In the genomic region with DNA sequence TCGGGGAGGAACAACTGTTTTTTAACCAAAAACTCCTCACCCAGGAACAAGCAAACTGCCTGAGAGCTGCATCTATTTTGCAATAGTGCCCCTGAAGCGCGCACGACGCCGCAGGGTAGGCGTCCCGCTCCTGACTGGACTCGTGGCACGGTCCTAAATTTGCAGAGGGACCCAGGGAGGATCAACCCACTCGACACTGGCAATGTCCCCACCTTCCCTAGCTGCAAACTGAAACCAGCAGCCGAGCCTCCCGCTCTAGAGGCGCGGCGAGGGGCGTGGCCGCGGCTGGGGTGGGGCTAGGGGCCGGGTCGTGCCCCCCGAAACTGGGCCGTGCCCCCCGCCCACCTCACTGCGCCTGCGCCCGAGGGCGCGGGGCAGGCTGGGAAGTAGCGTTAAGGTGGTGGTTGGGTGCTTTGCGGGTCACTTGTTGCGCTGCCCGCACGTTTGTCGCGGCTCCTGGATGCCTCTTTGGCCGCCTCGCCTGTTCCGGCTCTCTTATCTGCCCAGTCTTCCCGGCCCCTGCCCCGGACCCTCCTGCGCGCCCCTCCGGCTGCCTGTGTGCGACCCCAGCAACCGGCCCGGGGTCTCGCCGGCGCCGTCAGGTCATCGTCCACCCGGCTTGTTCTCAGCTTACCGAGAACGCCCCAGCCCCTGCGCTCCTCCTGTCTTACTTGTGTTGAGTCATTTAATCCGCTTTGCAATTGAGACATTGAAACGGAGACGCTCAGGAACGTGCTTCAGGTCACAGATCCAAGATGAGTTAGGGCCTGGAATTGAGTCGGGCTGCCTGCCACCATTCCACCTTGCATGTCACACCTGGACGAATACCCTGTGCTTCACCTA, we compare ENCODE assay signal across 1 cellular context.
TF ChIP-seq lines count a peak whose summit lies in the region.

No MANE protein-coding gene starts in this region.

TF ChIP-seq in HepG2, 621 proteins besides CTCF, POLR2A, EP300 and RAD21 (continued from another document and continues in another):
- TF ChIP-seq ZNF337 (CRISPR knock-in tag; IDR thresholded peaks at IDR 0.05; ENCODE audit: borderline replicate concordance, low read depth), result no peak
- TF ChIP-seq ZNF121 (CRISPR knock-in tag; IDR thresholded peaks at IDR 0.05), result no peak
- TF ChIP-seq GTF3A (CRISPR knock-in tag; conservative IDR thresholded peaks at IDR 0.05), result no peak
- TF ChIP-seq ZNF678 (CRISPR knock-in tag; IDR thresholded peaks at IDR 0.05), result 0 out of 2 replicates have a peak, but pooled peaks have one; percentile 53
- TF ChIP-seq ZNF430 (CRISPR knock-in tag; IDR thresholded peaks at IDR 0.05), result peak; percentile 89
- TF ChIP-seq, protein P1, sequence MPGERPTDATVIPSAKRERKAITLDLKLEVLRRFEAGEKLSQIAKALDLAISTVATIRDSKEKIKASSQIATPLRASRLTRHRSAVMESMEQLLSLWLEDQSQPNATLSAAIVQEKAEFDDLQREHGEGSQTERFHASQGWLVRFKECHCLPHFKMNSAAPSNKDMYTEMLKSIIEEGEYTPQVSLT (CRISPR knock-in tag; IDR thresholded peaks at IDR 0.05; ENCODE audit: borderline replicate concordance, low read depth), result no peak
- no peak for TF ChIP-seq HNRNPH1 (optimal IDR thresholded peaks at IDR 0.05; ENCODE audit: low read depth, low read length)
- TF ChIP-seq ZNF749 (CRISPR knock-in tag; IDR thresholded peaks at IDR 0.05; ENCODE audit: borderline replicate concordance), result no peak
- peak; percentile 90 for TF ChIP-seq ZNF143 (CRISPR knock-in tag; IDR thresholded peaks at IDR 0.05)
- no peak for TF ChIP-seq EHMT2 (IDR thresholded peaks at IDR 0.05; ENCODE audit: borderline replicate concordance, low read depth, low read length)
- TF ChIP-seq LCORL (IDR thresholded peaks at IDR 0.05), result no peak
- peak; percentile 62 for TF ChIP-seq LCORL (CRISPR knock-in tag; IDR thresholded peaks at IDR 0.05)
- TF ChIP-seq TRIM24 (CRISPR knock-in tag; IDR thresholded peaks at IDR 0.05), result no peak
- no peak for TF ChIP-seq MAFF (IDR thresholded peaks at IDR 0.05; ENCODE audit: low read depth, low read length)
- TF ChIP-seq ZBTB7A (CRISPR knock-in tag; IDR thresholded peaks at IDR 0.05), result peak; percentile 92
- TF ChIP-seq EZH2 (conservative IDR thresholded peaks at IDR 0.05; ENCODE audit: low read depth, low read length), result no peak
- TF ChIP-seq, protein P2, sequence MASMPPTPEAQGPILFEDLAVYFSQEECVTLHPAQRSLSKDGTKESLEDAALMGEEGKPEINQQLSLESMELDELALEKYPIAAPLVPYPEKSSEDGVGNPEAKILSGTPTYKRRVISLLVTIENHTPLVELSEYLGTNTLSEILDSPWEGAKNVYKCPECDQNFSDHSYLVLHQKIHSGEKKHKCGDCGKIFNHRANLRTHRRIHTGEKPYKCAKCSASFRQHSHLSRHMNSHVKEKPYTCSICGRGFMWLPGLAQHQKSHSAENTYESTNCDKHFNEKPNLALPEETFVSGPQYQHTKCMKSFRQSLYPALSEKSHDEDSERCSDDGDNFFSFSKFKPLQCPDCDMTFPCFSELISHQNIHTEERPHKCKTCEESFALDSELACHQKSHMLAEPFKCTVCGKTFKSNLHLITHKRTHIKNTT (CRISPR knock-in tag; IDR thresholded peaks at IDR 0.05), result no peak
- no peak for TF ChIP-seq NPAS2 (CRISPR knock-in tag; IDR thresholded peaks at IDR 0.05; ENCODE audit: borderline replicate concordance)
- TF ChIP-seq, protein P3, sequence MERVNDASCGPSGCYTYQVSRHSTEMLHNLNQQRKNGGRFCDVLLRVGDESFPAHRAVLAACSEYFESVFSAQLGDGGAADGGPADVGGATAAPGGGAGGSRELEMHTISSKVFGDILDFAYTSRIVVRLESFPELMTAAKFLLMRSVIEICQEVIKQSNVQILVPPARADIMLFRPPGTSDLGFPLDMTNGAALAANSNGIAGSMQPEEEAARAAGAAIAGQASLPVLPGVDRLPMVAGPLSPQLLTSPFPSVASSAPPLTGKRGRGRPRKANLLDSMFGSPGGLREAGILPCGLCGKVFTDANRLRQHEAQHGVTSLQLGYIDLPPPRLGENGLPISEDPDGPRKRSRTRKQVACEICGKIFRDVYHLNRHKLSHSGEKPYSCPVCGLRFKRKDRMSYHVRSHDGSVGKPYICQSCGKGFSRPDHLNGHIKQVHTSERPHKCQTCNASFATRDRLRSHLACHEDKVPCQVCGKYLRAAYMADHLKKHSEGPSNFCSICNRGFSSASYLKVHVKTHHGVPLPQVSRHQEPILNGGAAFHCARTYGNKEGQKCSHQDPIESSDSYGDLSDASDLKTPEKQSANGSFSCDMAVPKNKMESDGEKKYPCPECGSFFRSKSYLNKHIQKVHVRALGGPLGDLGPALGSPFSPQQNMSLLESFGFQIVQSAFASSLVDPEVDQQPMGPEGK (CRISPR knock-in tag; IDR thresholded peaks at IDR 0.05), result peak; percentile 97
- TF ChIP-seq DR1 (CRISPR knock-in tag; IDR thresholded peaks at IDR 0.05), result peak; percentile 54; the same call in 1 of the 2 replicates
- no peak for TF ChIP-seq ZNF260 (CRISPR knock-in tag; IDR thresholded peaks at IDR 0.05; ENCODE audit: borderline replicate concordance, low read depth)
- TF ChIP-seq JUN (CRISPR knock-in tag; IDR thresholded peaks at IDR 0.05), result no peak
- TF ChIP-seq ATF7 (IDR thresholded peaks at IDR 0.05), result no peak
- TF ChIP-seq ATF7 (CRISPR knock-in tag; IDR thresholded peaks at IDR 0.05), result no peak
- no peak for TF ChIP-seq MIER3 (CRISPR knock-in tag; IDR thresholded peaks at IDR 0.05; ENCODE audit: borderline replicate concordance)
- TF ChIP-seq, protein P4, sequence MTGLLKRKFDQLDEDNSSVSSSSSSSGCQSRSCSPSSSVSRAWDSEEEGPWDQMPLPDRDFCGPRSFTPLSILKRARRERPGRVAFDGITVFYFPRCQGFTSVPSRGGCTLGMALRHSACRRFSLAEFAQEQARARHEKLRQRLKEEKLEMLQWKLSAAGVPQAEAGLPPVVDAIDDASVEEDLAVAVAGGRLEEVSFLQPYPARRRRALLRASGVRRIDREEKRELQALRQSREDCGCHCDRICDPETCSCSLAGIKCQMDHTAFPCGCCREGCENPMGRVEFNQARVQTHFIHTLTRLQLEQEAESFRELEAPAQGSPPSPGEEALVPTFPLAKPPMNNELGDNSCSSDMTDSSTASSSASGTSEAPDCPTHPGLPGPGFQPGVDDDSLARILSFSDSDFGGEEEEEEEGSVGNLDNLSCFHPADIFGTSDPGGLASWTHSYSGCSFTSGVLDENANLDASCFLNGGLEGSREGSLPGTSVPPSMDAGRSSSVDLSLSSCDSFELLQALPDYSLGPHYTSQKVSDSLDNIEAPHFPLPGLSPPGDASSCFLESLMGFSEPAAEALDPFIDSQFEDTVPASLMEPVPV (CRISPR knock-in tag; IDR thresholded peaks at IDR 0.05), result no peak
- no peak for TF ChIP-seq NCOR1 (IDR thresholded peaks at IDR 0.05; ENCODE audit: borderline replicate concordance, low read length)
- 0 out of 2 replicates have a peak, but pooled peaks have one; percentile 8 for TF ChIP-seq ZNF709 (CRISPR knock-in tag; IDR thresholded peaks at IDR 0.05)
- TF ChIP-seq, protein P5, sequence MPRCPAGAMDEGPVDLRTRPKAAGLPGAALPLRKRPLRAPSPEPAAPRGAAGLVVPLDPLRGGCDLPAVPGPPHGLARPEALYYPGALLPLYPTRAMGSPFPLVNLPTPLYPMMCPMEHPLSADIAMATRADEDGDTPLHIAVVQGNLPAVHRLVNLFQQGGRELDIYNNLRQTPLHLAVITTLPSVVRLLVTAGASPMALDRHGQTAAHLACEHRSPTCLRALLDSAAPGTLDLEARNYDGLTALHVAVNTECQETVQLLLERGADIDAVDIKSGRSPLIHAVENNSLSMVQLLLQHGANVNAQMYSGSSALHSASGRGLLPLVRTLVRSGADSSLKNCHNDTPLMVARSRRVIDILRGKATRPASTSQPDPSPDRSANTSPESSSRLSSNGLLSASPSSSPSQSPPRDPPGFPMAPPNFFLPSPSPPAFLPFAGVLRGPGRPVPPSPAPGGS (CRISPR knock-in tag; IDR thresholded peaks at IDR 0.05), result no peak
- no peak for TF ChIP-seq REPIN1 (CRISPR knock-in tag; IDR thresholded peaks at IDR 0.05; ENCODE audit: borderline replicate concordance, low read depth)
- TF ChIP-seq IRF2 (CRISPR knock-in tag; IDR thresholded peaks at IDR 0.05), result peak; percentile 66; the same call in 1 of the 2 replicates
- TF ChIP-seq, protein P6, sequence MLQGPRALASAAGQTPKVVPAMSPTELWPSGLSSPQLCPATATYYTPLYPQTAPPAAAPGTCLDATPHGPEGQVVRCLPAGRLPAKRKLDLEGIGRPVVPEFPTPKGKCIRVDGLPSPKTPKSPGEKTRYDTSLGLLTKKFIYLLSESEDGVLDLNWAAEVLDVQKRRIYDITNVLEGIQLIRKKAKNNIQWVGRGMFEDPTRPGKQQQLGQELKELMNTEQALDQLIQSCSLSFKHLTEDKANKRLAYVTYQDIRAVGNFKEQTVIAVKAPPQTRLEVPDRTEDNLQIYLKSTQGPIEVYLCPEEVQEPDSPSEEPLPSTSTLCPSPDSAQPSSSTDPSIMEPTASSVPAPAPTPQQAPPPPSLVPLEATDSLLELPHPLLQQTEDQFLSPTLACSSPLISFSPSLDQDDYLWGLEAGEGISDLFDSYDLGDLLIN (CRISPR knock-in tag; IDR thresholded peaks at IDR 0.05; ENCODE audit: borderline replicate concordance), result 0 out of 2 replicates have a peak, but pooled peaks have one; percentile 53
- TF ChIP-seq SOX6 (IDR thresholded peaks at IDR 0.05), result no peak
- TF ChIP-seq SOX6 (CRISPR knock-in tag; IDR thresholded peaks at IDR 0.05), result peak; percentile 48; the same call in 1 of the 2 replicates
- peak; percentile 53; the same call in 1 of the 2 replicates for TF ChIP-seq ZSCAN31 (CRISPR knock-in tag; IDR thresholded peaks at IDR 0.05; ENCODE audit: low read depth)
- TF ChIP-seq, protein P7, sequence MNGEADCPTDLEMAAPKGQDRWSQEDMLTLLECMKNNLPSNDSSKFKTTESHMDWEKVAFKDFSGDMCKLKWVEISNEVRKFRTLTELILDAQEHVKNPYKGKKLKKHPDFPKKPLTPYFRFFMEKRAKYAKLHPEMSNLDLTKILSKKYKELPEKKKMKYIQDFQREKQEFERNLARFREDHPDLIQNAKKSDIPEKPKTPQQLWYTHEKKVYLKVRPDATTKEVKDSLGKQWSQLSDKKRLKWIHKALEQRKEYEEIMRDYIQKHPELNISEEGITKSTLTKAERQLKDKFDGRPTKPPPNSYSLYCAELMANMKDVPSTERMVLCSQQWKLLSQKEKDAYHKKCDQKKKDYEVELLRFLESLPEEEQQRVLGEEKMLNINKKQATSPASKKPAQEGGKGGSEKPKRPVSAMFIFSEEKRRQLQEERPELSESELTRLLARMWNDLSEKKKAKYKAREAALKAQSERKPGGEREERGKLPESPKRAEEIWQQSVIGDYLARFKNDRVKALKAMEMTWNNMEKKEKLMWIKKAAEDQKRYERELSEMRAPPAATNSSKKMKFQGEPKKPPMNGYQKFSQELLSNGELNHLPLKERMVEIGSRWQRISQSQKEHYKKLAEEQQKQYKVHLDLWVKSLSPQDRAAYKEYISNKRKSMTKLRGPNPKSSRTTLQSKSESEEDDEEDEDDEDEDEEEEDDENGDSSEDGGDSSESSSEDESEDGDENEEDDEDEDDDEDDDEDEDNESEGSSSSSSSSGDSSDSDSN (CRISPR knock-in tag; IDR thresholded peaks at IDR 0.05), result no peak
- no peak; the same call in 1 of the 2 replicates for TF ChIP-seq NFKBIZ (CRISPR knock-in tag; IDR thresholded peaks at IDR 0.05)
- no peak for TF ChIP-seq BHLHE40 (IDR thresholded peaks at IDR 0.05; ENCODE audit: low read length)
- TF ChIP-seq HNRNPLL (IDR thresholded peaks at IDR 0.05; ENCODE audit: low read depth, low read length, poor library complexity, severe bottlenecking), result peak; percentile 78
- 0 out of 2 replicates have a peak, but pooled peaks have one; percentile 31 for TF ChIP-seq ZFP1 (CRISPR knock-in tag; IDR thresholded peaks at IDR 0.05)
- peak; percentile 77; the same call in 1 of the 2 replicates for TF ChIP-seq ZNF772 (CRISPR knock-in tag; IDR thresholded peaks at IDR 0.05)
- TF ChIP-seq ZBTB3 (CRISPR knock-in tag; IDR thresholded peaks at IDR 0.05; ENCODE audit: borderline replicate concordance, low read depth), result 0 out of 2 replicates have a peak, but pooled peaks have one; percentile 36
- TF ChIP-seq, protein P8, sequence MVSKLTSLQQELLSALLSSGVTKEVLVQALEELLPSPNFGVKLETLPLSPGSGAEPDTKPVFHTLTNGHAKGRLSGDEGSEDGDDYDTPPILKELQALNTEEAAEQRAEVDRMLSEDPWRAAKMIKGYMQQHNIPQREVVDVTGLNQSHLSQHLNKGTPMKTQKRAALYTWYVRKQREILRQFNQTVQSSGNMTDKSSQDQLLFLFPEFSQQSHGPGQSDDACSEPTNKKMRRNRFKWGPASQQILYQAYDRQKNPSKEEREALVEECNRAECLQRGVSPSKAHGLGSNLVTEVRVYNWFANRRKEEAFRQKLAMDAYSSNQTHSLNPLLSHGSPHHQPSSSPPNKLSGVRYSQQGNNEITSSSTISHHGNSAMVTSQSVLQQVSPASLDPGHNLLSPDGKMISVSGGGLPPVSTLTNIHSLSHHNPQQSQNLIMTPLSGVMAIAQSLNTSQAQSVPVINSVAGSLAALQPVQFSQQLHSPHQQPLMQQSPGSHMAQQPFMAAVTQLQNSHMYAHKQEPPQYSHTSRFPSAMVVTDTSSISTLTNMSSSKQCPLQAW (CRISPR knock-in tag; IDR thresholded peaks at IDR 0.05), result no peak
- TF ChIP-seq YY1 (IDR thresholded peaks at IDR 0.05; ENCODE audit: insufficient read depth, insufficient replicate concordance, low read depth, low read length), result no peak
- peak; percentile 37; the same call in 1 of the 2 replicates for TF ChIP-seq MEIS2 (CRISPR knock-in tag; IDR thresholded peaks at IDR 0.05)
- no peak for TF ChIP-seq RBM39 (IDR thresholded peaks at IDR 0.05; ENCODE audit: low read depth, low read length, poor library complexity, severe bottlenecking)
- TF ChIP-seq, protein P9, sequence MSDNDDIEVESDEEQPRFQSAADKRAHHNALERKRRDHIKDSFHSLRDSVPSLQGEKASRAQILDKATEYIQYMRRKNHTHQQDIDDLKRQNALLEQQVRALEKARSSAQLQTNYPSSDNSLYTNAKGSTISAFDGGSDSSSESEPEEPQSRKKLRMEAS (IDR thresholded peaks at IDR 0.05), result peak; percentile 68
- TF ChIP-seq ZNF773 (CRISPR knock-in tag; IDR thresholded peaks at IDR 0.05; ENCODE audit: borderline replicate concordance), result no peak
- TF ChIP-seq, protein P10, sequence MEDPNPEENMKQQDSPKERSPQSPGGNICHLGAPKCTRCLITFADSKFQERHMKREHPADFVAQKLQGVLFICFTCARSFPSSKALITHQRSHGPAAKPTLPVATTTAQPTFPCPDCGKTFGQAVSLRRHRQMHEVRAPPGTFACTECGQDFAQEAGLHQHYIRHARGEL (CRISPR knock-in tag; IDR thresholded peaks at IDR 0.05), result no peak
- TF ChIP-seq ZNF563 (CRISPR knock-in tag; IDR thresholded peaks at IDR 0.05), result no peak
- TF ChIP-seq NFKB2 (CRISPR knock-in tag; IDR thresholded peaks at IDR 0.05; ENCODE audit: borderline replicate concordance), result no peak; the same call in 1 of the 2 replicates
- TF ChIP-seq, protein P11, sequence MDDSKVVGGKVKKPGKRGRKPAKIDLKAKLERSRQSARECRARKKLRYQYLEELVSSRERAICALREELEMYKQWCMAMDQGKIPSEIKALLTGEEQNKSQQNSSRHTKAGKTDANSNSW (CRISPR knock-in tag; IDR thresholded peaks at IDR 0.05; ENCODE audit: borderline replicate concordance), result no peak
- TF ChIP-seq BCL6 (CRISPR knock-in tag; IDR thresholded peaks at IDR 0.05), result no peak
- no peak for TF ChIP-seq ZNF138 (CRISPR knock-in tag; IDR thresholded peaks at IDR 0.05; ENCODE audit: low read depth)
- no peak; the same call in 1 of the 2 replicates for TF ChIP-seq ZNF333 (CRISPR knock-in tag; IDR thresholded peaks at IDR 0.05; ENCODE audit: borderline replicate concordance)
- TF ChIP-seq ZNF607 (CRISPR knock-in tag; IDR thresholded peaks at IDR 0.05; ENCODE audit: borderline replicate concordance), result no peak; the same call in 1 of the 2 replicates
- TF ChIP-seq ZC3H13 (CRISPR knock-in tag; IDR thresholded peaks at IDR 0.05), result peak; percentile 65; the same call in 1 of the 2 replicates
- no peak for TF ChIP-seq CHD4 (IDR thresholded peaks at IDR 0.05; ENCODE audit: borderline replicate concordance, low read length)
